ENCODE assay signal across 25 cellular contexts in genomic region chr6:91879346-91879995, GRCh38.
"Had no signal": no experiment of that assay in that cellular context is flagged by ENCODE, and none has a peak within 500 bp of the region (broad histone marks: within the 10 kb centered on the region; RNA-seq: fewer than 3 reads in every experiment).

No MANE protein-coding gene starts in this region.

- DNase-seq: cortex of kidney; dorsolateral prefrontal cortex; effector memory CD4-positive, alpha-beta T cell; esophagus squamous epithelium; foreskin fibroblast; kidney; left colon; mucosa of descending colon; naive thymus-derived CD8-positive, alpha-beta T cell; pancreas; retina; right lobe of liver; spleen; stimulated activated CD4-positive, alpha-beta T cell treated with anti-CD3 and anti-CD28 coated beads, Interleukin-15, amount 100 ng/mL, for 24 hours; stimulated activated CD4-positive, alpha-beta T cell treated with anti-CD3 and anti-CD28 coated beads, Interleukin-1b, Interleukin-23, amount 100 ng/mL, for 48 hours; stimulated activated CD4-positive, alpha-beta T cell treated with anti-CD3 and anti-CD28 coated beads, Interleukin-4, amount 100 ng/mL, for 24 hours; tibial artery; upper lobe of right lung had no signal

- H3K27ac ChIP-seq: dorsolateral prefrontal cortex, epithelial cell of prostate, esophagus squamous epithelium, hepatocyte, neutrophil, pancreas, right lobe of liver, spleen, tibial artery, upper lobe of right lung, vagina had no signal

- H3K9me3 ChIP-seq: esophagus squamous epithelium, mucosa of descending colon, neutrophil, pancreas, right lobe of liver, tibial artery, upper lobe of right lung, vagina had no signal

- H3K4me1 Mint-ChIP-seq: naive thymus-derived CD8-positive, alpha-beta T cell; stimulated activated memory B cell treated with anti-CD40 and anti-IgM and Interleukin-4, amounts not matched to agents 10 μg/mL and 1 μg/mL and 100 μg/mL, for 72 hours had no signal

- H3K4me3 Mint-ChIP-seq: naive thymus-derived CD8-positive, alpha-beta T cell; stimulated activated memory B cell treated with anti-CD40 and anti-IgM and Interleukin-4, amounts not matched to agents 10 μg/mL and 1 μg/mL and 100 μg/mL, for 72 hours; stimulated activated naive CD8-positive, alpha-beta T cell treated with anti-CD3 and anti-CD28 coated beads, Interleukin-15, Interleukin-2, amounts not matched to agents 100 ng/mL and 50 ng/mL, for 24 hours had no signal

- H3K27me3 Mint-ChIP-seq: naive thymus-derived CD8-positive, alpha-beta T cell; progenitor cell of endocrine pancreas; stimulated activated memory B cell treated with anti-CD40 and anti-IgM and Interleukin-4, amounts not matched to agents 10 μg/mL and 1 μg/mL and 100 μg/mL, for 72 hours; stimulated activated naive CD8-positive, alpha-beta T cell treated with anti-CD3 and anti-CD28 coated beads, Interleukin-15, Interleukin-2, amounts not matched to agents 100 ng/mL and 50 ng/mL, for 24 hours had no signal

- H3K4me1 ChIP-seq: esophagus squamous epithelium, pancreas, right lobe of liver, spleen, tibial artery, upper lobe of right lung, vagina had no signal

- H3K4me2 ChIP-seq: hepatocyte had no signal

- H3K36me3 ChIP-seq: esophagus squamous epithelium, neutrophil, pancreas, right lobe of liver, spleen, tibial artery, upper lobe of right lung, vagina had no signal

- H3K36me3 Mint-ChIP-seq: stimulated activated memory B cell treated with anti-CD40 and anti-IgM and Interleukin-4, amounts not matched to agents 10 μg/mL and 1 μg/mL and 100 μg/mL, for 72 hours had no signal

- H3K27ac Mint-ChIP-seq: naive thymus-derived CD8-positive, alpha-beta T cell; progenitor cell of endocrine pancreas; stimulated activated memory B cell treated with anti-CD40 and anti-IgM and Interleukin-4, amounts not matched to agents 10 μg/mL and 1 μg/mL and 100 μg/mL, for 72 hours; stimulated activated naive CD8-positive, alpha-beta T cell treated with anti-CD3 and anti-CD28 coated beads, Interleukin-15, Interleukin-2, amounts not matched to agents 100 ng/mL and 50 ng/mL, for 24 hours had no signal

- H2AFZ ChIP-seq: hepatocyte had no signal

- H3K27me3 ChIP-seq: dorsolateral prefrontal cortex, esophagus squamous epithelium, hepatocyte, neutrophil, pancreas, right lobe of liver, spleen, tibial artery, upper lobe of right lung, vagina had no signal

- ATAC-seq: left colon; mucosa of descending colon; naive thymus-derived CD8-positive, alpha-beta T cell; pancreas; right lobe of liver; stimulated activated memory B cell treated with anti-CD40 and anti-IgM and Interleukin-4, amounts not matched to agents 10 μg/mL and 1 μg/mL and 100 μg/mL, for 72 hours; upper lobe of right lung had no signal

- H3K79me2 ChIP-seq: hepatocyte had no signal

- H3K4me3 ChIP-seq: dorsolateral prefrontal cortex, esophagus squamous epithelium, hepatocyte, mucosa of descending colon, pancreas, right lobe of liver, spleen, tibial artery, upper lobe of right lung, vagina had no signal
